Comparison of ENCODE assay signal across 12 cellular contexts in genomic region chr17:1563786-1564613, GRCh38. TPM values are rescaled to one million over a fixed set of nuclear protein-coding genes. Genes with fewer than 3 reads are reported as not detected.
DNase-seq lines count a peak whose midpoint lies in the region; ATAC-seq and TF ChIP-seq lines count a peak whose summit lies in the region.
"Had no signal": no experiment of that assay in that cellular context is flagged by ENCODE, and none has a peak within 500 bp of the region (broad histone marks: within the 10 kb centered on the region; RNA-seq: fewer than 3 reads in every experiment).

No MANE protein-coding gene starts in this region.

- no peak overlapping the region for H3K4me2 ChIP-seq in mesendoderm (ENCODE audit: low read length)

- no peak overlapping the region for H4K8ac ChIP-seq in mesendoderm (ENCODE audit: low read depth, low read length)

- H2AK5ac ChIP-seq in mesendoderm (ENCODE audit: low read length) = no peak overlapping the region

- H3K4me3 ChIP-seq in aorta (ENCODE audit: low read length in 2 of 2) (no peak overlapping the region), mesendoderm (ENCODE audit: low read length) (no peak overlapping the region)
- H3K4me3 ChIP-seq: body of pancreas had no signal

- H3K36me3 Mint-ChIP-seq in activated naive CD4-positive, alpha-beta T cell treated with anti-CD3 and anti-CD28 coated beads, Interleukin-2, amount 10 ng/mL, durations not matched to agents 7 days and 5 days = no peaks in the 10 kb centered on the region
- peaks cover 23% of the 10 kb centered on the region for H3K36me3 Mint-ChIP-seq in endothelial cell (ENCODE audit: low read depth, unreplicated experiment)
- peaks cover 14% of the 10 kb centered on the region for H3K36me3 Mint-ChIP-seq in stimulated activated memory B cell treated with anti-CD40 and anti-IgM and Interleukin-4, amounts not matched to agents 10 μg/mL and 1 μg/mL and 100 μg/mL, for 72 hours

- H3K4me1 Mint-ChIP-seq in activated naive CD4-positive, alpha-beta T cell treated with anti-CD3 and anti-CD28 coated beads, Interleukin-2, amount 10 ng/mL, durations not matched to agents 7 days and 5 days = peaks cover 52% of the 10 kb centered on the region
- H3K4me1 Mint-ChIP-seq in endothelial cell (ENCODE audit: unreplicated experiment) = peaks cover 49% of the 10 kb centered on the region
- peaks cover 60% of the 10 kb centered on the region for H3K4me1 Mint-ChIP-seq in stimulated activated memory B cell treated with anti-CD40 and anti-IgM and Interleukin-4, amounts not matched to agents 10 μg/mL and 1 μg/mL and 100 μg/mL, for 72 hours

- H3K23ac ChIP-seq in mesendoderm (ENCODE audit: low read length) = no peak overlapping the region

- no peak overlapping the region for H3K4ac ChIP-seq in mesendoderm (ENCODE audit: low read depth, low read length)

- no peak overlapping the region for H3K18ac ChIP-seq in mesendoderm (ENCODE audit: low read length)

- no peaks in the 10 kb centered on the region for H3K4me1 ChIP-seq in aorta (ENCODE audit: control insufficient read depth in 1 of 2, insufficient read depth in 2 of 2, low read length in 2 of 2)
- H3K4me1 ChIP-seq in mesendoderm (ENCODE audit: control insufficient read depth, low read depth, low read length) = no peaks in the 10 kb centered on the region
- H3K4me1 ChIP-seq: BE2C had no signal

- no peak for TF ChIP-seq CTCF in endothelial cell (IDR thresholded peaks at IDR 0.05; ENCODE audit: unreplicated experiment)

- H3K4me3 Mint-ChIP-seq in activated naive CD4-positive, alpha-beta T cell treated with anti-CD3 and anti-CD28 coated beads, Interleukin-2, amount 10 ng/mL, durations not matched to agents 7 days and 5 days = peak overlapping the region; percentile 55
- peak overlapping the region; percentile 84 for H3K4me3 Mint-ChIP-seq in endothelial cell (ENCODE audit: unreplicated experiment)
- no peak overlapping the region for H3K4me3 Mint-ChIP-seq in stimulated activated memory B cell treated with anti-CD40 and anti-IgM and Interleukin-4, amounts not matched to agents 10 μg/mL and 1 μg/mL and 100 μg/mL, for 72 hours

- intact Hi-C loops in aorta (cut with DNase I) = no loop called here

- peaks cover 18% of the 10 kb centered on the region for H3K27me3 Mint-ChIP-seq in activated naive CD4-positive, alpha-beta T cell treated with anti-CD3 and anti-CD28 coated beads, Interleukin-2, amount 10 ng/mL, durations not matched to agents 7 days and 5 days
- H3K27me3 Mint-ChIP-seq in endothelial cell (ENCODE audit: unreplicated experiment) = peaks cover 37% of the 10 kb centered on the region
- H3K27me3 Mint-ChIP-seq in stimulated activated memory B cell treated with anti-CD40 and anti-IgM and Interleukin-4, amounts not matched to agents 10 μg/mL and 1 μg/mL and 100 μg/mL, for 72 hours = no peaks in the 10 kb centered on the region

- no peak overlapping the region for H2BK120ac ChIP-seq in mesendoderm (ENCODE audit: low read depth, low read length)

- no peak overlapping the region for H2BK5ac ChIP-seq in mesendoderm (ENCODE audit: low read length)

- no peak for DNase-seq in activated naive CD4-positive, alpha-beta T cell treated with anti-CD3 and anti-CD28 coated beads, Interleukin-2, amount 10 ng/mL, durations not matched to agents 7 days and 5 days
- DNase-seq in activated naive CD4-positive, alpha-beta T cell treated with Interleukin-2 at 50 U/mL for 16 hours = no peak
- DNase-seq in SHP77 (lab: John Stamatoyannopoulos, UW) (peak; percentile 47 to 51), endothelial cell (ENCODE audit: low spot score) (no peak), aorta (no peak), mesendoderm (no peak)
- DNase-seq: activated CD4-positive, alpha-beta T cell treated with anti-CD3 and anti-CD28 coated beads, Interleukin-2, amount 50 U/mL, for 4 hours; BE2C; NCI-H1694 had no signal

- H3K79me2 ChIP-seq in mesendoderm (ENCODE audit: control insufficient read depth, insufficient read depth, low read length) = peaks cover 26% of the 10 kb centered on the region

- H3K56ac ChIP-seq in mesendoderm (ENCODE audit: low read length) = no peak overlapping the region

- H3K36me3 ChIP-seq in aorta (ENCODE audit: control insufficient read depth in 1 of 2, insufficient read depth in 2 of 2, low read length in 1 of 2) (no peaks in the 10 kb centered on the region), mesendoderm (ENCODE audit: control insufficient read depth, insufficient read depth, low read length) (no peaks in the 10 kb centered on the region)
- H3K36me3 ChIP-seq: BE2C had no signal

- no peak for ATAC-seq in stimulated activated memory B cell treated with anti-CD40 and anti-IgM and Interleukin-4, amounts not matched to agents 10 μg/mL and 1 μg/mL and 100 μg/mL, for 72 hours
- no peak for ATAC-seq in aorta (ENCODE audit: low FRiP score)
- no peak for ATAC-seq in HG02884 (IDR thresholded peaks at IDR 0.05; ENCODE audit: unreplicated experiment)
- ATAC-seq: body of pancreas had no signal

- H3K27ac Mint-ChIP-seq in activated naive CD4-positive, alpha-beta T cell treated with anti-CD3 and anti-CD28 coated beads, Interleukin-2, amount 10 ng/mL, durations not matched to agents 7 days and 5 days = peak overlapping the region; percentile 29
- H3K27ac Mint-ChIP-seq in endothelial cell (ENCODE audit: unreplicated experiment) = peak overlapping the region; percentile 52
- H3K27ac Mint-ChIP-seq in stimulated activated memory B cell treated with anti-CD40 and anti-IgM and Interleukin-4, amounts not matched to agents 10 μg/mL and 1 μg/mL and 100 μg/mL, for 72 hours = peak overlapping the region; percentile 61

- H3K9me3 ChIP-seq in aorta (ENCODE audit: control insufficient read depth, low read length) = no peaks in the 10 kb centered on the region
- H3K9me3 ChIP-seq: BE2C, body of pancreas had no signal

- H3K27me3 ChIP-seq in aorta (ENCODE audit: control insufficient read depth in 1 of 2, insufficient read depth in 2 of 2, low read length in 1 of 2) (no peaks in the 10 kb centered on the region), mesendoderm (ENCODE audit: insufficient read depth, low read length, poor library complexity) (no peaks in the 10 kb centered on the region)
- H3K27me3 ChIP-seq: BE2C, body of pancreas had no signal

- no peak overlapping the region for H3K9ac ChIP-seq in mesendoderm (ENCODE audit: low read length)

- CTCF ChIA-PET in activated naive CD4-positive, alpha-beta T cell treated with anti-CD3 and anti-CD28 coated beads, Interleukin-2, amount 10 ng/mL, durations not matched to agents 7 days and 5 days (lab: Charles Lee) = no interaction called here

- 72 to 74% methylated on average over 19 of the region's 19 CpGs for WGBS in aorta, 2 donors
- WGBS in mesendoderm (ENCODE audit: extremely low coverage, insufficient coverage, low lambda C conversion rate) = no CpG with 5 or more reads among the region's 19 CpGs

- peaks cover 16% of the 10 kb centered on the region for H3K79me1 ChIP-seq in mesendoderm (ENCODE audit: low read length)

- no peak overlapping the region for H2BK15ac ChIP-seq in mesendoderm (replicated peaks; ENCODE audit: low read depth)

- H3K27ac ChIP-seq in aorta (ENCODE audit: low read depth in 1 of 2, low read length in 2 of 2) (no peak overlapping the region), mesendoderm (ENCODE audit: low read depth, low read length) (no peak overlapping the region)
- H3K27ac ChIP-seq: body of pancreas had no signal

- H4K5ac ChIP-seq in mesendoderm (ENCODE audit: low read length) = no peak overlapping the region

- H3K9me3 Mint-ChIP-seq in activated naive CD4-positive, alpha-beta T cell treated with anti-CD3 and anti-CD28 coated beads, Interleukin-2, amount 10 ng/mL, durations not matched to agents 7 days and 5 days = peaks cover 1% of the 10 kb centered on the region
- no peaks in the 10 kb centered on the region for H3K9me3 Mint-ChIP-seq in endothelial cell (ENCODE audit: unreplicated experiment)
- no peaks in the 10 kb centered on the region for H3K9me3 Mint-ChIP-seq in stimulated activated memory B cell treated with anti-CD40 and anti-IgM and Interleukin-4, amounts not matched to agents 10 μg/mL and 1 μg/mL and 100 μg/mL, for 72 hours

RNA-seq across cellular contexts. Expression of gene PITPNA, which starts 1.4 kb away (rescaled TPM):
- total RNA-seq in endothelial cell (ENCODE audit: unreplicated experiment) (215 TPM), aorta (10 to 100 TPM; 56.5 to 59.8 TPM)
- polyA plus RNA-seq in aorta = 10 to 100 TPM; 27.2 to 32.2 TPM
- 51.5 TPM for polyA plus RNA-seq in mesendoderm (2013, experiment 1 of 2)
- 53.0 TPM for polyA plus RNA-seq in mesendoderm (2013, experiment 2 of 2)

RNA-seq across cellular contexts. Expression of gene INPP5K, which starts 47.6 kb away (rescaled TPM):
- 40.9 TPM for total RNA-seq in endothelial cell (ENCODE audit: unreplicated experiment)
- 10 to 100 TPM; 35.7 to 40.7 TPM for total RNA-seq in aorta
- 10 to 100 TPM; 13.5 to 51.3 TPM for polyA plus RNA-seq in aorta
- polyA plus RNA-seq in mesendoderm (2013, experiment 1 of 2) = 15.1 TPM
- 14.1 TPM for polyA plus RNA-seq in mesendoderm (2013, experiment 2 of 2)

Comparison
In these comparisons a context has a peak if more than half of its experiments do, and no peak if none do; other contexts are left out.
1. DNase-seq: peak in SHP77 (2 of 2); none in activated naive CD4-positive, alpha-beta T cell treated with anti-CD3 and anti-CD28 coated beads, Interleukin-2, amount 10 ng/mL, durations not matched to agents 7 days and 5 days (single experiment), activated naive CD4-positive, alpha-beta T cell treated with Interleukin-2 at 50 U/mL for 16 hours (single experiment), endothelial cell (single experiment), aorta (0 of 2) and mesendoderm (single experiment).
2. Peak in every context shown above with its lines, with median percentiles within 50 percentile points of each other: H3K27ac Mint-ChIP-seq.